29 cellular contexts compared by ENCODE assay signal in the genomic region with DNA sequence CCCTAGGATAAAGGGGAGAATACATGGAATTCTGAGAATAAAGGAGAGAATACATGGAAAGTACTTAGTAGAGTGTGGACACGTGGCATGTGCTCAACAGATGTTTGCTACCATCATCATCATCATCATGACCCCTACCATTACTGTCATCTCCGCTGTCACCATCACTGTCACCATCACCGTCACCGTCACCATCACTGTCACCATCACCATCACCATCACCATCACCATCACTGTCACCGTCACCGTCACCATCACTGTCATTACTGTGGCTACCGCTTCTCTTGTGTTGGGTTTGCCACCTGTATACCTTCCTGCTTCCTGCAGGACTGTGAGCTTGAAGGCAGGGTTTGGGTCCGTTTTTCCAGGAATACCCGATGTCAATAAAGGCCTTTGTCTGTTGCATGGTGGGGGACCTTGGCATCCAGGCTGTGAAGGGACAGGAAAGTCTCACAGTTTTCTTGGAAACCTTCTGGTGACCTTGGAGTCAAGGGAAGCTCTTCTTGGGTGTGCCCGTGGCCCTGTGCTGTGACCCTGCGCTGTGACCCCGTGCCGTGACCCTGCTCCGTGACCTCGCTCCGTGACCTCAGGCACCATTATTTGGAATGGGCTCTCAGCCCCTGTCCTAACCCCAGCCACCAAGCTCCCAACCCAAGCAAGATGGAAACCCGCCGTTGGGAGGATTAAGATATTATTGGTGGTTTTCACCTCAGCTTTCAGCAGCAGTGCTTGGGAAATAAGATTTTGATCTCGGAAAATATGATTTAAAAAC. TPM values are rescaled to one million over a fixed set of nuclear protein-coding genes. Genes with fewer than 3 reads are reported as not detected.
DNase-seq lines count a peak whose midpoint lies in the region; ATAC-seq and TF ChIP-seq lines count a peak whose summit lies in the region.
"Had no signal": no experiment of that assay in that cellular context is flagged by ENCODE, and none has a peak within 500 bp of the region (broad histone marks: within the 10 kb centered on the region; RNA-seq: fewer than 3 reads in every experiment).

No MANE protein-coding gene starts in this region.

- TF ChIP-seq CTCF in right atrium auricular region (IDR thresholded peaks at IDR 0.05) (no peak), activated B cell treated with CpG ODN at 0.5 μM for 24 hours (IDR thresholded peaks at IDR 0.05) (no peak)

- H3K27me3 ChIP-seq in right cardiac atrium (ENCODE audit: control insufficient read depth, insufficient read depth) (no peaks in the 10 kb centered on the region), right atrium auricular region (no peaks in the 10 kb centered on the region)
- H3K27me3 ChIP-seq: breast epithelium, left lung, upper lobe of left lung had no signal

- ATAC-seq in right cardiac atrium (no peak), activated B cell treated with CpG ODN at 0.5 μM for 24 hours (ENCODE audit: low read depth) (no peak), HG02571 (IDR thresholded peaks at IDR 0.05; ENCODE audit: unreplicated experiment) (no peak), HG03432 (IDR thresholded peaks at IDR 0.05; ENCODE audit: unreplicated experiment) (no peak)
- ATAC-seq: activated CD8-positive, alpha-beta T cell treated with anti-CD3 and anti-CD28 coated beads for 36 hours; left lung had no signal

- H3K4me3 Mint-ChIP-seq in activated B cell treated with CpG ODN at 0.5 μM for 24 hours: no peak overlapping the region
- no peak overlapping the region for H3K4me3 Mint-ChIP-seq in immature natural killer cell
- H3K4me3 Mint-ChIP-seq: activated CD8-positive, alpha-beta T cell treated with anti-CD3 and anti-CD28 coated beads for 36 hours; activated naive CD4-positive, alpha-beta T cell treated with anti-CD3 and anti-CD28 coated beads for 36 hours had no signal

- peak in 2 of 3 donors; percentile 9 to 11 for DNase-seq in right cardiac atrium
- DNase-seq in right atrium auricular region (ENCODE audit: low spot score): no peak
- DNase-seq in activated B cell treated with CpG ODN at 0.5 μM for 24 hours: no peak
- peak in 1 of 3 donors; percentile 37 for DNase-seq in immature natural killer cell
- no peak for DNase-seq in nucleus accumbens (lab: John Stamatoyannopoulos, UW)
- DNase-seq in NCI-H446 treated with DMSO at 0.1 percent for 48 hours (lab: John Stamatoyannopoulos, UW): no peak
- DNase-seq: activated CD4-positive, alpha-beta T cell treated with anti-CD3 and anti-CD28 coated beads for 1 hour; activated CD8-positive, alpha-beta memory T cell treated with anti-CD3 and anti-CD28 coated beads, Interleukin-2, amount 50 U/mL, for 48 hours; activated CD8-positive, alpha-beta T cell treated with anti-CD3 and anti-CD28 coated beads for 36 hours; activated naive CD4-positive, alpha-beta T cell treated with anti-CD3 and anti-CD28 coated beads for 36 hours; AML-193; amygdala; CD8-positive, alpha-beta memory T cell; DMS 273 treated with DMSO at 0.1 percent for 48 hours; GOT3; islet precursor cell; Kasumi-1; left lung; NCI-H1417 treated with DMSO at 0.1 percent for 48 hours; NCI-H2081 treated with DMSO at 0.1 percent for 48 hours; NCI-H2227 treated with DMSO at 0.1 percent for 48 hours; NCI-H69; Right ventricle myocardium superior; stimulated activated CD4-positive, alpha-beta T cell treated with anti-CD3 and anti-CD28 coated beads, Interleukin-15, amount 100 ng/mL, for 24 hours; stimulated activated CD4-positive, alpha-beta T cell treated with anti-CD3 and anti-CD28 coated beads, Interleukin-4, amount 100 ng/mL, for 4 hours; upper lobe of left lung had no signal

- H3K36me3 Mint-ChIP-seq in activated B cell treated with CpG ODN at 0.5 μM for 24 hours (ENCODE audit: low read depth): peaks cover 53% of the 10 kb centered on the region
- peaks cover 5 to 22% (median 9%) of the 10 kb centered on the region in 3 donors for H3K36me3 Mint-ChIP-seq in immature natural killer cell

- H3K4me1 ChIP-seq in right cardiac atrium (ENCODE audit: control insufficient read depth, insufficient read depth, low read length): no peaks in the 10 kb centered on the region
- peaks cover 0 to 27% of the 10 kb centered on the region in 2 donors for H3K4me1 ChIP-seq in right atrium auricular region
- H3K4me1 ChIP-seq: breast epithelium had no signal

- H3K4me1 Mint-ChIP-seq in activated B cell treated with CpG ODN at 0.5 μM for 24 hours (peaks cover 61% of the 10 kb centered on the region), immature natural killer cell (peaks cover 81 to 84% of the 10 kb centered on the region in 2 donors)

- peak overlapping the region; percentile 4 for H3K27ac Mint-ChIP-seq in activated B cell treated with CpG ODN at 0.5 μM for 24 hours
- H3K27ac Mint-ChIP-seq in immature natural killer cell: peak overlapping the region; percentile 0 to 95 (median 82)
- H3K27ac Mint-ChIP-seq: activated CD8-positive, alpha-beta T cell treated with anti-CD3 and anti-CD28 coated beads for 36 hours; activated naive CD4-positive, alpha-beta T cell treated with anti-CD3 and anti-CD28 coated beads for 36 hours had no signal

- intact Hi-C loops in right cardiac atrium (cut with DNase I) (no loop called here), activated B cell treated with CpG ODN at 0.5 μM for 24 hours (cut with micrococcal nuclease) (no loop called here)

- H3K27me3 Mint-ChIP-seq in activated B cell treated with CpG ODN at 0.5 μM for 24 hours: no peaks in the 10 kb centered on the region
- peaks cover 10 to 37% (median 22%) of the 10 kb centered on the region in 3 donors for H3K27me3 Mint-ChIP-seq in immature natural killer cell (ENCODE audit: low read depth in 3 of 3)
- H3K27me3 Mint-ChIP-seq: activated CD8-positive, alpha-beta T cell treated with anti-CD3 and anti-CD28 coated beads for 36 hours had no signal

- H3K4me3 ChIP-seq in right cardiac atrium (ENCODE audit: low read length) (no peak overlapping the region), right atrium auricular region (no peak overlapping the region)
- H3K4me3 ChIP-seq: breast epithelium, left lung, upper lobe of left lung had no signal

- CTCF ChIA-PET in activated B cell treated with CpG ODN at 0.5 μM for 24 hours (lab: Charles Lee): no interaction called here

- H3K9me3 Mint-ChIP-seq in activated B cell treated with CpG ODN at 0.5 μM for 24 hours (no peaks in the 10 kb centered on the region), immature natural killer cell (no peaks in the 10 kb centered on the region)
- H3K9me3 Mint-ChIP-seq: activated CD8-positive, alpha-beta T cell treated with anti-CD3 and anti-CD28 coated beads for 36 hours; activated naive CD4-positive, alpha-beta T cell treated with anti-CD3 and anti-CD28 coated beads for 36 hours; CD8-positive, alpha-beta memory T cell had no signal

- H3K9me3 ChIP-seq in right cardiac atrium (ENCODE audit: control insufficient read depth, low read length) (no peaks in the 10 kb centered on the region), right atrium auricular region (no peaks in the 10 kb centered on the region)
- H3K9me3 ChIP-seq: breast epithelium, left lung, upper lobe of left lung had no signal

- H3K36me3 ChIP-seq in right atrium auricular region: no peaks in the 10 kb centered on the region
- H3K36me3 ChIP-seq: breast epithelium had no signal

- 89% methylated on average over 19 of the region's 19 CpGs for WGBS in right cardiac atrium

- H3K27ac ChIP-seq in right cardiac atrium (ENCODE audit: low read length) (no peak overlapping the region), right atrium auricular region (no peak overlapping the region)

- POLR2A ChIA-PET in activated B cell treated with CpG ODN at 0.5 μM for 24 hours (lab: Charles Lee): interaction anchor here (1.9 kb wide), 1 partner anchor 11 kb away, joined by 7 read pairs; no protein-coding TSS in a partner anchor

RNA-seq across cellular contexts. Expression of a gene that starts 14.4 kb away (rescaled TPM):
- total RNA-seq in right cardiac atrium (10 to 100 TPM; 15.8 to 29.0 (median 21.3) TPM), right atrium auricular region (10 to 100 TPM in 1 of 2 donors, 1 to 10 TPM in 1; 7.7 to 19.2 TPM), activated B cell treated with CpG ODN at 0.5 μM for 24 hours (62.4 and 76.3 TPM in 2 replicates)
- polyA plus RNA-seq in right cardiac atrium (9.0 TPM), immature natural killer cell (1 to 10 TPM in 1 of 3 donors, under 1 TPM in 1, not detected in 1; 0.53 to 1.7 TPM)

Comparison
In these comparisons a context has a peak if more than half of its experiments do, and no peak if none do; other contexts are left out.
1. DNase-seq: peak in right cardiac atrium (2 of 3); none in right atrium auricular region (single experiment), activated B cell treated with CpG ODN at 0.5 μM for 24 hours (single experiment), nucleus accumbens (0 of 56) and NCI-H446 treated with DMSO at 0.1 percent for 48 hours (single experiment).